1 cellular context compared by ENCODE assay signal in the genomic region with DNA sequence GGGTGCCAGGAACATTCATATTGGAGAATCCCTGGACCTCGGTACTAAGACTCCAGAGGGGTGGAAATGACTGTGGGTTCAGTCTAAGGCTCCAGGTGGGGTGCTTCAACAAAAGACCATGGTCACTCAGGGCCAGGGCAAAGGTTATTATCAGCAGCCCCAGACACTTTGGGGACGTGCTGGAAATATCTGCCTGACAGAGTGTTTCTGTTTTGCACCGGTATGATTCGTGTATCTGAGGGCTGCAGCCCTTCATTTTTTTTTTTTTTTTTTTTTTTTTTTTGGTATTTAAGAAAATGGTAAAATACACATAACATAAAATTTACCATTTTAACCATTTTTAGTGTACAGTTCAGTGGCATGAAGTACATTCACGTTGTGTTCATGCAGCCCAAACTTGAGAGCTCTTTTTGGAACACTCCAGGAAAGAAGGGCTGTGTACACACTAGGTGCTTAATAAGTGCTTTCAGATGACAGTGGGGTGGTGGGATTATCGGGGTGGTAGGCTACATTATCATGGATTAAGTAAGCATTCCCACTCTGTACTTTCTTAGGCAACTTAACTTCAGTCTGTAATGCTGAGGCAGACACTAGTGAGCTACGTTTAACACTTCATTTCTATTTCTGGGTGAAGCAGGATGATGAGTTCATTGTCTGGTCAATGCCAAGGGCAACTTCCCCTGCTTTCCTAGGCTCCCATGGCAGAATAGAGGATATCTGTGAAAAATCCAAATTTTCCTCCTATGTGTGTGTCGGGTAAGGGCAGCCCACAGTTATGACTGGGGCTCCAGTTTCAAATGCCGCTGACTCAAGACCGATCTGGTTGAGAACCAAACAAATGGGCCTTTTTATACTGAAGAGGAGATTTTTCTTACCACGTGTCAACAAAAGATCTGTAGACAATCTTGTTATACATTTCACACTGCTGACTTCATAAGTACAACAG.
TF ChIP-seq lines count a peak whose summit lies in the region.

No MANE protein-coding gene starts in this region.

TF ChIP-seq in GM23338, 12 proteins besides CTCF, POLR2A, EP300 and RAD21 (continued from another document):
- TF ChIP-seq, protein P1, sequence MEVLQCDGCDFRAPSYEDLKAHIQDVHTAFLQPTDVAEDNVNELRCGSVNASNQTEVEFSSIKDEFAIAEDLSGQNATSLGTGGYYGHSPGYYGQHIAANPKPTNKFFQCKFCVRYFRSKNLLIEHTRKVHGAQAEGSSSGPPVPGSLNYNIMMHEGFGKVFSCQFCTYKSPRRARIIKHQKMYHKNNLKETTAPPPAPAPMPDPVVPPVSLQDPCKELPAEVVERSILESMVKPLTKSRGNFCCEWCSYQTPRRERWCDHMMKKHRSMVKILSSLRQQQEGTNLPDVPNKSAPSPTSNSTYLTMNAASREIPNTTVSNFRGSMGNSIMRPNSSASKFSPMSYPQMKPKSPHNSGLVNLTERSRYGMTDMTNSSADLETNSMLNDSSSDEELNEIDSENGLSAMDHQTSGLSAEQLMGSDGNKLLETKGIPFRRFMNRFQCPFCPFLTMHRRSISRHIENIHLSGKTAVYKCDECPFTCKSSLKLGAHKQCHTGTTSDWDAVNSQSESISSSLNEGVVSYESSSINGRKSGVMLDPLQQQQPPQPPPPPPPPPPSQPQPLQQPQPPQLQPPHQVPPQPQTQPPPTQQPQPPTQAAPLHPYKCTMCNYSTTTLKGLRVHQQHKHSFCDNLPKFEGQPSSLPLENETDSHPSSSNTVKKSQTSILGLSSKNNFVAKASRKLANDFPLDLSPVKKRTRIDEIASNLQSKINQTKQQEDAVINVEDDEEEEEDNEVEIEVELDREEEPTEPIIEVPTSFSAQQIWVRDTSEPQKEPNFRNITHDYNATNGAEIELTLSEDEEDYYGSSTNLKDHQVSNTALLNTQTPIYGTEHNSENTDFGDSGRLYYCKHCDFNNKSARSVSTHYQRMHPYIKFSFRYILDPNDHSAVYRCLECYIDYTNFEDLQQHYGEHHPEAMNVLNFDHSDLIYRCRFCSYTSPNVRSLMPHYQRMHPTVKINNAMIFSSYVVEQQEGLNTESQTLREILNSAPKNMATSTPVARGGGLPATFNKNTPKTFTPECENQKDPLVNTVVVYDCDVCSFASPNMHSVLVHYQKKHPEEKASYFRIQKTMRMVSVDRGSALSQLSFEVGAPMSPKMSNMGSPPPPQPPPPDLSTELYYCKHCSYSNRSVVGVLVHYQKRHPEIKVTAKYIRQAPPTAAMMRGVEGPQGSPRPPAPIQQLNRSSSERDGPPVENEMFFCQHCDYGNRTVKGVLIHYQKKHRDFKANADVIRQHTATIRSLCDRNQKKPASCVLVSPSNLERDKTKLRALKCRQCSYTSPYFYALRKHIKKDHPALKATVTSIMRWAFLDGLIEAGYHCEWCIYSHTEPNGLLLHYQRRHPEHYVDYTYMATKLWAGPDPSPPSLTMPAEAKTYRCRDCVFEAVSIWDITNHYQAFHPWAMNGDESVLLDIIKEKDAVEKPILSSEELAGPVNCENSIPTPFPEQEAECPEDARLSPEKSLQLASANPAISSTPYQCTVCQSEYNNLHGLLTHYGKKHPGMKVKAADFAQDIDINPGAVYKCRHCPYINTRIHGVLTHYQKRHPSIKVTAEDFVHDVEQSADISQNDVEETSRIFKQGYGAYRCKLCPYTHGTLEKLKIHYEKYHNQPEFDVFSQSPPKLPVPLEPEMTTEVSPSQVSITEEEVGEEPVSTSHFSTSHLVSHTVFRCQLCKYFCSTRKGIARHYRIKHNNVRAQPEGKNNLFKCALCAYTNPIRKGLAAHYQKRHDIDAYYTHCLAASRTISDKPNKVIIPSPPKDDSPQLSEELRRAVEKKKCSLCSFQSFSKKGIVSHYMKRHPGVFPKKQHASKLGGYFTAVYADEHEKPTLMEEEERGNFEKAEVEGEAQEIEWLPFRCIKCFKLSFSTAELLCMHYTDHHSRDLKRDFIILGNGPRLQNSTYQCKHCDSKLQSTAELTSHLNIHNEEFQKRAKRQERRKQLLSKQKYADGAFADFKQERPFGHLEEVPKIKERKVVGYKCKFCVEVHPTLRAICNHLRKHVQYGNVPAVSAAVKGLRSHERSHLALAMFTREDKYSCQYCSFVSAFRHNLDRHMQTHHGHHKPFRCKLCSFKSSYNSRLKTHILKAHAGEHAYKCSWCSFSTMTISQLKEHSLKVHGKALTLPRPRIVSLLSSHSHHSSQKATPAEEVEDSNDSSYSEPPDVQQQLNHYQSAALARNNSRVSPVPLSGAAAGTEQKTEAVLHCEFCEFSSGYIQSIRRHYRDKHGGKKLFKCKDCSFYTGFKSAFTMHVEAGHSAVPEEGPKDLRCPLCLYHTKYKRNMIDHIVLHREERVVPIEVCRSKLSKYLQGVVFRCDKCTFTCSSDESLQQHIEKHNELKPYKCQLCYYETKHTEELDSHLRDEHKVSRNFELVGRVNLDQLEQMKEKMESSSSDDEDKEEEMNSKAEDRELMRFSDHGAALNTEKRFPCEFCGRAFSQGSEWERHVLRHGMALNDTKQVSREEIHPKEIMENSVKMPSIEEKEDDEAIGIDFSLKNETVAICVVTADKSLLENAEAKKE (CRISPR knock-in tag; IDR thresholded peaks at IDR 0.05) = no peak
- TF ChIP-seq ZNF331 (CRISPR knock-in tag; IDR thresholded peaks at IDR 0.05; ENCODE audit: low read depth) (no peak), ZNF114 (CRISPR knock-in tag; IDR thresholded peaks at IDR 0.05) (no peak), JUNB (IDR thresholded peaks at IDR 0.05; ENCODE audit: unreplicated experiment) (no peak)
- TF ChIP-seq, protein P2, sequence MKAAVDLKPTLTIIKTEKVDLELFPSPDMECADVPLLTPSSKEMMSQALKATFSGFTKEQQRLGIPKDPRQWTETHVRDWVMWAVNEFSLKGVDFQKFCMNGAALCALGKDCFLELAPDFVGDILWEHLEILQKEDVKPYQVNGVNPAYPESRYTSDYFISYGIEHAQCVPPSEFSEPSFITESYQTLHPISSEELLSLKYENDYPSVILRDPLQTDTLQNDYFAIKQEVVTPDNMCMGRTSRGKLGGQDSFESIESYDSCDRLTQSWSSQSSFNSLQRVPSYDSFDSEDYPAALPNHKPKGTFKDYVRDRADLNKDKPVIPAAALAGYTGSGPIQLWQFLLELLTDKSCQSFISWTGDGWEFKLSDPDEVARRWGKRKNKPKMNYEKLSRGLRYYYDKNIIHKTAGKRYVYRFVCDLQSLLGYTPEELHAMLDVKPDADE (IDR thresholded peaks at IDR 0.05) = no peak
